8 cellular contexts compared by ENCODE assay signal in the genomic region with DNA sequence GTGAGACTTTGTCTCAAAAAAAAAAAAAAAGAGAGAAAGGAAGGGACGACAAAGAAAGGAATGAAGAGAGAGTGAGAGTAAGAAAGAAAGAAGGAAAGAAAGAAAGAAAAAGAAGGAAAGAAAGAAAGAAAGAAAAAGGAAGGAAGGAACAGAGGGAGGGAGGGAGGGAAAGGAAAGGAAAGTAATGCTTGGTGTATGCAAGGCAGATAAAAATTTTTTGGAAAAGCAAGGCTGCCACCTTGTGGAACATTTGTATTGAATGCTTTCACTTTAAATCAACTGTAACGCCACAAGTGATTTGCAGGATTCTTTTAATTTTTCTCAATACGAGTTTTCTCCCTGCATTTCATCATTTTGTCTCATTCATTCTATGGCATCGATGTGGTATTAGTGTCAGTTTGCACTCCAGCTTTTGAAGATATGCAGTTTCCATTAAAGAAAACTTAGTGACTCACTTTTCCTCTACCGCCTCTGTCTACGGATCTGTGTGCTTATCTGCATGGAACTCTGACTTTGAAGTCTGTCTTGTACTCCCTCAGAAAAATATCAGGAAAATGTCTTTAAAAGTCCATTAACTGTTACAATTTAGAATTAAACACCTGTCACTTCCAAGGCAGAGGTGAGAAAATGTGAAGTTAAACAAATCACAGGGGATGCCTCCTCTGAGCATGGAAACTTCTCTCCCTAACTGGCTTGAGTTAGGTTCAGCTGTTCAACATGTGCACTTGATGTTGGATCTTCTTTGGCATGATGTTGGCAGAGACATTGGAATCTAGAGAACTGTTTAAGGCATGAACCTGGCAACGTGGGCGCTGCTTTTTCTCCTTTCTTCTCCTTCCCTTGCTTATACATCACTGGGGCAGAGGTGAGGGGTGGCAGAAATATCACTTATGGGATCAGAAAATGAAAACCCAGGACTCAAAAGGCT. TPM values are rescaled to one million over a fixed set of nuclear protein-coding genes. Genes with fewer than 3 reads are reported as not detected.
DNase-seq lines count a peak whose midpoint lies in the region; ATAC-seq and TF ChIP-seq lines count a peak whose summit lies in the region.

No MANE protein-coding gene starts in this region.

- TF ChIP-seq CTCF in parathyroid adenoma (IDR thresholded peaks at IDR 0.05): peak; percentile 27

- H3K4me3 Mint-ChIP-seq in activated naive CD4-positive, alpha-beta T cell treated with anti-CD3 and anti-CD28 coated beads, Interleukin-2, amount 10 ng/mL, durations not matched to agents 7 days and 5 days: no peak overlapping the region

- H3K27me3 ChIP-seq in parathyroid adenoma (ENCODE audit: control insufficient read depth, insufficient read depth, low read length): no peaks in the 10 kb centered on the region

- DNase-seq in EL (peak; percentile 76), HT-29 (ENCODE audit: low spot score) (peak; percentile 95), NOMO-1 treated with dmso at 0.1 percent for 144 hours (lab: John Stamatoyannopoulos, UW; ENCODE audit: unreplicated experiment) (peak; percentile 54), globus pallidus (ENCODE audit: low spot score) (peak; percentile 87)
- DNase-seq in activated naive CD4-positive, alpha-beta T cell treated with anti-CD3 and anti-CD28 coated beads, Interleukin-2, amount 10 ng/mL, durations not matched to agents 7 days and 5 days: peak; percentile 68

- CTCF ChIA-PET in activated naive CD4-positive, alpha-beta T cell treated with anti-CD3 and anti-CD28 coated beads, Interleukin-2, amount 10 ng/mL, durations not matched to agents 7 days and 5 days (lab: Charles Lee): interaction anchor here (0.7 to 10.1 kb wide), 12 partner anchors 12 to 551 kb away, joined by 3 to 169 read pairs (median 4); partner anchors contain the start of gene ZDHHC20

- peak overlapping the region; percentile 50 for H3K4me3 ChIP-seq in parathyroid adenoma (ENCODE audit: low read depth, low read length)

- H2AFZ ChIP-seq in parathyroid adenoma: peak overlapping the region; percentile 11

- no peak overlapping the region for H3K27ac ChIP-seq in parathyroid adenoma

- peaks cover 3% of the 10 kb centered on the region for H3K4me1 ChIP-seq in parathyroid adenoma

- H3K4me2 ChIP-seq in parathyroid adenoma (ENCODE audit: low read length): peak overlapping the region; percentile 25

- no peaks in the 10 kb centered on the region for H3K79me2 ChIP-seq in parathyroid adenoma

- H3K27me3 Mint-ChIP-seq in activated naive CD4-positive, alpha-beta T cell treated with anti-CD3 and anti-CD28 coated beads, Interleukin-2, amount 10 ng/mL, durations not matched to agents 7 days and 5 days: peaks cover 14% of the 10 kb centered on the region

- H3K9me3 Mint-ChIP-seq in activated naive CD4-positive, alpha-beta T cell treated with anti-CD3 and anti-CD28 coated beads, Interleukin-2, amount 10 ng/mL, durations not matched to agents 7 days and 5 days: no peaks in the 10 kb centered on the region

- H3K36me3 Mint-ChIP-seq in activated naive CD4-positive, alpha-beta T cell treated with anti-CD3 and anti-CD28 coated beads, Interleukin-2, amount 10 ng/mL, durations not matched to agents 7 days and 5 days: no peaks in the 10 kb centered on the region

- no peak for ATAC-seq in GM18907 (IDR thresholded peaks at IDR 0.05; ENCODE audit: unreplicated experiment)
- ATAC-seq in HG03571 (IDR thresholded peaks at IDR 0.05; ENCODE audit: unreplicated experiment): no peak

- peaks cover 15% of the 10 kb centered on the region for H3K4me1 Mint-ChIP-seq in activated naive CD4-positive, alpha-beta T cell treated with anti-CD3 and anti-CD28 coated beads, Interleukin-2, amount 10 ng/mL, durations not matched to agents 7 days and 5 days

- H3K9me3 ChIP-seq in parathyroid adenoma (ENCODE audit: control insufficient read depth, low read length): no peaks in the 10 kb centered on the region

- no peaks in the 10 kb centered on the region for H3K36me3 ChIP-seq in parathyroid adenoma (ENCODE audit: control insufficient read depth, insufficient read depth, low read length)

- no peak overlapping the region for H3K9ac ChIP-seq in parathyroid adenoma

- no peak overlapping the region for H3K27ac Mint-ChIP-seq in activated naive CD4-positive, alpha-beta T cell treated with anti-CD3 and anti-CD28 coated beads, Interleukin-2, amount 10 ng/mL, durations not matched to agents 7 days and 5 days

RNA-seq across cellular contexts. Expression of gene ZDHHC20, which starts 20.0 kb away (rescaled TPM):
- 63.2 and 93.0 TPM in 2 replicates for total RNA-seq in HT-29 (2014; rRNA removed; shearing (Covaris generic))
